In genomic region chr12:62170241-62170640, GRCh38 we compare ENCODE assay signal across 35 cellular contexts.
"Had no signal": no experiment of that assay in that cellular context is flagged by ENCODE, and none has a peak within 500 bp of the region (broad histone marks: within the 10 kb centered on the region; RNA-seq: fewer than 3 reads in every experiment).

No MANE protein-coding gene starts in this region.

- H3K4me3 ChIP-seq: MG63 had no signal

- H3K27me3 ChIP-seq: MG63 had no signal

- DNase-seq: Karpas-422, Kasumi-1, KG1, MG63, MM.1S, MV-4-11, NCI-H1048, NCI-H1092, NCI-H1092 treated with DMSO at 0.1 percent for 48 hours, NCI-H1105, NCI-H1105 treated with DMSO at 0.1 percent for 48 hours, NCI-H1417 treated with DMSO at 0.1 percent for 48 hours, NCI-H1436, NCI-H1436 treated with DMSO at 0.1 percent for 48 hours, NCI-H146, NCI-H1694, NCI-H1694 treated with DMSO at 0.1 percent for 48 hours, NCI-H187, NCI-H187 treated with DMSO at 0.1 percent for 48 hours, NCI-H1930, NCI-H2029, NCI-H2029 treated with DMSO at 0.1 percent for 48 hours, NCI-H2081, NCI-H2081 treated with DMSO at 0.1 percent for 48 hours, NCI-H2107, NCI-H2171, NCI-H2171 treated with DMSO at 0.1 percent for 48 hours, NCI-H2227 treated with DMSO at 0.1 percent for 48 hours, NCI-H226, NCI-H345, NCI-H446, NCI-H446 treated with DMSO at 0.1 percent for 48 hours, NCI-H510A, NCI-H510A treated with DMSO at 0.1 percent for 48 hours had no signal

- H3K27ac ChIP-seq: KMS-11 had no signal

- H3K36me3 ChIP-seq: MG63 had no signal

- H3K9me3 ChIP-seq: MG63 had no signal
